Comparison of ENCODE assay signal across 1 cellular context in genomic region chr9:135950135-135950682, GRCh38.
TF ChIP-seq lines count a peak whose summit lies in the region.

No MANE protein-coding gene starts in this region.

TF ChIP-seq in K562, 482 proteins besides CTCF, POLR2A, EP300 and RAD21 (continued from another document and continues in another):
- peak; percentile 9; the same call in 1 of the 2 replicates for TF ChIP-seq ZNF449 (CRISPR knock-in tag; IDR thresholded peaks at IDR 0.05)
- 0 out of 2 replicates have a peak, but pooled peaks have one; percentile 19 for TF ChIP-seq MITF (IDR thresholded peaks at IDR 0.05)
- TF ChIP-seq MECOM (CRISPR knock-in tag; IDR thresholded peaks at IDR 0.05), result peak; percentile 89
- TF ChIP-seq MAFF (IDR thresholded peaks at IDR 0.05; ENCODE audit: low read length), result peak; percentile 29; the same call in 1 of the 2 replicates
- TF ChIP-seq MTA1 (IDR thresholded peaks at IDR 0.05; ENCODE audit: borderline replicate concordance), result peak; percentile 83; the same call in 1 of the 2 replicates
- 0 out of 2 replicates have a peak, but pooled peaks have one; percentile 22 for TF ChIP-seq MTA3 (IDR thresholded peaks at IDR 0.05; ENCODE audit: borderline replicate concordance)
- peak; percentile 47; the same call in 1 of the 2 replicates for TF ChIP-seq ZNF644 (tag; IDR thresholded peaks at IDR 0.05; ENCODE audit: low read depth)
- peak; percentile 91 for TF ChIP-seq DPF2 (IDR thresholded peaks at IDR 0.05)
- peak; percentile 1; the same call in 1 of the 2 replicates for TF ChIP-seq ZNF354B (CRISPR knock-in tag; IDR thresholded peaks at IDR 0.05)
- no peak for TF ChIP-seq POLR3A (IDR thresholded peaks at IDR 0.05; ENCODE audit: borderline replicate concordance, extremely low read depth, insufficient read depth, insufficient read length)
- TF ChIP-seq TBP (optimal IDR thresholded peaks at IDR 0.05; ENCODE audit: low read depth, low read length), result peak; percentile 21
- TF ChIP-seq ZBTB12 (CRISPR knock-in tag; IDR thresholded peaks at IDR 0.05), result peak; percentile 34; the same call in 1 of the 2 replicates
- peak; percentile 72 for TF ChIP-seq FOSL1 (tag; conservative IDR thresholded peaks at IDR 0.05)
- TF ChIP-seq MEIS2 (IDR thresholded peaks at IDR 0.05; ENCODE audit: partially characterized antibody), result peak; percentile 68
- TF ChIP-seq RNF2 (IDR thresholded peaks at IDR 0.05), result peak; percentile 48; the same call in 1 of the 2 replicates
- 0 out of 4 replicates have a peak, but pooled peaks of 1 of the 2 experiments have one; percentile 2 for TF ChIP-seq SRF (CRISPR knock-in tag; IDR thresholded peaks at IDR 0.05)
- peak in 1 of 2 experiments; percentile 85; a peak in 1 of 4 replicates for TF ChIP-seq UBTF (IDR thresholded peaks at IDR 0.05; ENCODE audit: borderline replicate concordance in 1 of 2, low read depth in 2 of 2, low read length in 2 of 2)
- TF ChIP-seq NCOA1 (IDR thresholded peaks at IDR 0.05; ENCODE audit: low read depth), result peak; percentile 91
- no peak for TF ChIP-seq ATF1 (CRISPR knock-in tag; IDR thresholded peaks at IDR 0.05)
- TF ChIP-seq ATF1 (tag; IDR thresholded peaks at IDR 0.05), result peak; percentile 76
- TF ChIP-seq PRDM10 (IDR thresholded peaks at IDR 0.05; ENCODE audit: partially characterized antibody), result no peak
- 0 out of 2 replicates have a peak, but pooled peaks have one; percentile 44 for TF ChIP-seq KDM2B (CRISPR knock-in tag; IDR thresholded peaks at IDR 0.05)
- TF ChIP-seq CBFA2T3 (IDR thresholded peaks at IDR 0.05), result no peak
- peak; percentile 82 for TF ChIP-seq EHMT2 (IDR thresholded peaks at IDR 0.05)
- TF ChIP-seq L3MBTL2 (IDR thresholded peaks at IDR 0.05), result peak; percentile 74
- TF ChIP-seq ZBED1 (IDR thresholded peaks at IDR 0.05), result 0 out of 2 replicates have a peak, but pooled peaks have one; percentile 69
- TF ChIP-seq STAT6 (CRISPR knock-in tag; IDR thresholded peaks at IDR 0.05), result 0 out of 2 replicates have a peak, but pooled peaks have one; percentile 72
- peak; percentile 51 for TF ChIP-seq RBBP5 (IDR thresholded peaks at IDR 0.05; ENCODE audit: borderline replicate concordance, insufficient read depth, low read length, poor library complexity, severe bottlenecking)
- TF ChIP-seq MYNN (IDR thresholded peaks at IDR 0.05), result peak; percentile 48; the same call in 1 of the 2 replicates
- no peak for TF ChIP-seq MYNN (CRISPR knock-in tag; IDR thresholded peaks at IDR 0.05)
- TF ChIP-seq ZNF175 (CRISPR knock-in tag; IDR thresholded peaks at IDR 0.05; ENCODE audit: low read depth), result peak; percentile 91
- no peak for TF ChIP-seq MXD1 (CRISPR knock-in tag; IDR thresholded peaks at IDR 0.05; ENCODE audit: borderline replicate concordance, poor library complexity, severe bottlenecking)
- peak; percentile 93 for TF ChIP-seq ZNF589 (CRISPR knock-in tag; IDR thresholded peaks at IDR 0.05; ENCODE audit: low read depth)
- TF ChIP-seq ZNF134 (CRISPR knock-in tag; conservative IDR thresholded peaks at IDR 0.05), result no peak
- TF ChIP-seq ZFX (CRISPR knock-in tag; IDR thresholded peaks at IDR 0.05), result peak; percentile 62
- TF ChIP-seq SMARCE1 (IDR thresholded peaks at IDR 0.05), result peak; percentile 90
- TF ChIP-seq NR2C1 (IDR thresholded peaks at IDR 0.05), result no peak
- peak; percentile 65 for TF ChIP-seq NR2C1 (tag; IDR thresholded peaks at IDR 0.05)
- TF ChIP-seq TEAD4 (IDR thresholded peaks at IDR 0.05; ENCODE audit: low read length), result peak; percentile 95
- TF ChIP-seq TEAD4 (CRISPR knock-in tag; IDR thresholded peaks at IDR 0.05; ENCODE audit: borderline replicate concordance), result no peak
- no peak for TF ChIP-seq SNIP1 (IDR thresholded peaks at IDR 0.05; ENCODE audit: low read depth)
- peak; percentile 62 for TF ChIP-seq ZNF197 (CRISPR knock-in tag; IDR thresholded peaks at IDR 0.05; ENCODE audit: low read depth)
- peak in 1 of 2 experiments; percentile 54; a peak in 2 of 4 replicates for TF ChIP-seq MLLT1 (IDR thresholded peaks at IDR 0.05)
- TF ChIP-seq MCM7 (IDR thresholded peaks at IDR 0.05), result 0 out of 4 replicates have a peak, but pooled peaks of 1 of the 2 experiments have one; percentile 62
- peak; percentile 38; the same call in 1 of the 2 replicates for TF ChIP-seq E2F1 (CRISPR knock-in tag; IDR thresholded peaks at IDR 0.05)
- no peak for TF ChIP-seq ZNF232 (CRISPR knock-in tag; IDR thresholded peaks at IDR 0.05)
- no peak for TF ChIP-seq ZZZ3 (IDR thresholded peaks at IDR 0.05)
- TF ChIP-seq KAT8 (IDR thresholded peaks at IDR 0.05; ENCODE audit: low read depth), result no peak
- peak; percentile 78 for TF ChIP-seq ZBTB17 (CRISPR knock-in tag; IDR thresholded peaks at IDR 0.05)
- peak; percentile 18 for TF ChIP-seq TAF1 (IDR thresholded peaks at IDR 0.05; ENCODE audit: control insufficient read depth, extremely low read depth, insufficient read depth, low read length, severe bottlenecking)
- peak; percentile 94 for TF ChIP-seq KLF16 (IDR thresholded peaks at IDR 0.05)
- 0 out of 2 replicates have a peak, but pooled peaks have one; percentile 53 for TF ChIP-seq ZNF445 (CRISPR knock-in tag; IDR thresholded peaks at IDR 0.05; ENCODE audit: low read depth)
- TF ChIP-seq ZNF212 (CRISPR knock-in tag; IDR thresholded peaks at IDR 0.05), result no peak
- no peak for TF ChIP-seq RBM22 (IDR thresholded peaks at IDR 0.05; ENCODE audit: low read depth, low read length, poor library complexity, severe bottlenecking)
- TF ChIP-seq HSF4 (CRISPR knock-in tag; IDR thresholded peaks at IDR 0.05; ENCODE audit: borderline replicate concordance), result peak; percentile 85; the same call in 1 of the 2 replicates
- TF ChIP-seq ELF4 (CRISPR knock-in tag; IDR thresholded peaks at IDR 0.05), result peak; percentile 63
